ENCODE assay signal across 36 cellular contexts in the genomic region with DNA sequence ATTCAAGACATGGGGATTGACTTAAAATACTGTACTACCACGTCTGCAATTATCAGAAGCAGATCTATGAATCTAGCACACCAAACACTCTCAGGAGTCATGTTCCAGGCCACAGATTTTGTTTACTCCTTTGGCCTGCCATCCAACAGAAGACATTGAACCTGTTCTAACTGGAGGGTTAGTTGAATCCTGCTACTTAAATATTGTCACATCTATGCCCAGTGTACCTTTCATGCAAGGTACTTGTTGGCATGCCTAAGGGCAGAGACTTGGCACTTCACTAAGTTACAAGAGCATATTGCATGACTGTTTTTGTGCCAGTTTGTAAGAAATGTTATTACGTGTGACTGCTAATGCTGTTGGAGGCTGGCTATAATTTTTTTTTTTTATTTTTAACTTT.
"Had no signal": no experiment of that assay in that cellular context is flagged by ENCODE, and none has a peak within 500 bp of the region (broad histone marks: within the 10 kb centered on the region; RNA-seq: fewer than 3 reads in every experiment).

No MANE protein-coding gene starts in this region.

- H3K4me1 Mint-ChIP-seq: activated naive CD4-positive, alpha-beta T cell treated with anti-CD3 and anti-CD28 coated beads, Interleukin-2, amount 50 U/mL, for 24 hours; activated naive CD8-positive, alpha-beta T cell treated with anti-CD3 and anti-CD28 coated beads, Interleukin-2, amount 10 ng/mL, durations not matched to agents 7 days and 5 days; activated T-helper 17 cell treated with anti-CD3 and anti-CD28 coated beads, Interleukin-2, amount 50 U/mL, for 72 hours; brain; T-cell; T-helper 17 cell had no signal

- H3K9ac ChIP-seq: KMS-11 had no signal

- H3K36me3 Mint-ChIP-seq: activated naive CD4-positive, alpha-beta T cell treated with anti-CD3 and anti-CD28 coated beads, Interleukin-2, amount 50 U/mL, for 24 hours; activated naive CD8-positive, alpha-beta T cell treated with anti-CD3 and anti-CD28 coated beads, Interleukin-2, amount 10 ng/mL, durations not matched to agents 7 days and 5 days; T-cell had no signal

- H3K4me2 ChIP-seq: KMS-11 had no signal

- H3K27ac ChIP-seq: ascending aorta, KMS-11, Peyer's patch, WERI-Rb-1 had no signal

- H3K9me3 Mint-ChIP-seq: activated CD8-positive, alpha-beta T cell treated with anti-CD3 and anti-CD28 coated beads for 36 hours; activated naive CD4-positive, alpha-beta T cell treated with anti-CD3 and anti-CD28 coated beads, Interleukin-2, amount 50 U/mL, for 24 hours; activated T-helper 17 cell treated with anti-CD3 and anti-CD28 coated beads, Interleukin-2, amount 50 U/mL, for 72 hours had no signal

- FAIRE-seq: bronchial epithelial cell had no signal

- H3K4me1 ChIP-seq: ascending aorta, Peyer's patch had no signal

- H3K36me3 ChIP-seq: ascending aorta, Peyer's patch, WERI-Rb-1 had no signal

- H3K4me3 ChIP-seq: ascending aorta, Peyer's patch had no signal

- H3K4me3 Mint-ChIP-seq: activated CD8-positive, alpha-beta T cell treated with anti-CD3 and anti-CD28 coated beads for 36 hours; activated naive CD4-positive, alpha-beta T cell treated with anti-CD3 and anti-CD28 coated beads, Interleukin-2, amount 50 U/mL, for 24 hours; activated naive CD8-positive, alpha-beta T cell treated with anti-CD3 and anti-CD28 coated beads, Interleukin-2, amount 10 ng/mL, durations not matched to agents 7 days and 5 days; activated T-cell treated with anti-CD3 and anti-CD28 coated beads, Interleukin-2, amount 50 U/mL, for 72 hours; activated T-helper 17 cell treated with anti-CD3 and anti-CD28 coated beads, Interleukin-2, amount 50 U/mL, for 72 hours; brain; T-cell; T-helper 17 cell had no signal

- H3K27me3 Mint-ChIP-seq: activated CD8-positive, alpha-beta T cell treated with anti-CD3 and anti-CD28 coated beads for 36 hours; activated naive CD4-positive, alpha-beta T cell treated with anti-CD3 and anti-CD28 coated beads, Interleukin-2, amount 50 U/mL, for 24 hours; activated naive CD8-positive, alpha-beta T cell treated with anti-CD3 and anti-CD28 coated beads, Interleukin-2, amount 10 ng/mL, durations not matched to agents 7 days and 5 days; activated T-helper 17 cell treated with anti-CD3 and anti-CD28 coated beads, Interleukin-2, amount 50 U/mL, for 72 hours; brain; T-cell; T-helper 17 cell had no signal

- H3K27ac Mint-ChIP-seq: activated CD8-positive, alpha-beta T cell treated with anti-CD3 and anti-CD28 coated beads for 36 hours; activated naive CD4-positive, alpha-beta T cell treated with anti-CD3 and anti-CD28 coated beads, Interleukin-2, amount 50 U/mL, for 24 hours; activated naive CD8-positive, alpha-beta T cell treated with anti-CD3 and anti-CD28 coated beads, Interleukin-2, amount 10 ng/mL, durations not matched to agents 7 days and 5 days; activated T-cell treated with anti-CD3 and anti-CD28 coated beads, Interleukin-2, amount 50 U/mL, for 72 hours; activated T-helper 17 cell treated with anti-CD3 and anti-CD28 coated beads, Interleukin-2, amount 50 U/mL, for 72 hours; brain; T-cell; T-helper 17 cell had no signal

- DNase-seq: activated CD4-positive, alpha-beta T cell treated with anti-CD3 and anti-CD28 coated beads for 1 hour; activated CD4-positive, alpha-beta T cell treated with anti-CD3 and anti-CD28 coated beads for 48 hours; activated CD4-positive, alpha-beta T cell treated with anti-CD3 and anti-CD28 coated beads, Interleukin-2, amount 50 U/mL, for 4 hours; activated CD4-positive, CD25-positive, alpha-beta regulatory T cell; activated CD8-positive, alpha-beta T cell treated with anti-CD3 and anti-CD28 coated beads for 36 hours; activated effector memory CD4-positive, alpha-beta T cell treated with anti-CD3 and anti-CD28 coated beads, Interleukin-2, amount 50 U/mL, for 16 hours; activated naive CD4-positive, alpha-beta T cell treated with Interleukin-2 at 50 U/mL for 16 hours; activated naive CD8-positive, alpha-beta T cell treated with anti-CD3 and anti-CD28 coated beads, Interleukin-2, amount 10 ng/mL, durations not matched to agents 7 days and 5 days; activated T-cell treated with anti-CD3 and anti-CD28 coated beads, Interleukin-2, amount 50 U/mL, for 1 hour; activated T-cell treated with anti-CD3 and anti-CD28 coated beads, Interleukin-2, amount 50 U/mL, for 72 hours; amygdala; caudate nucleus; cerebellar nuclear complex; NCI-H1092 treated with DMSO at 0.1 percent for 48 hours; NCI-H1417; NCI-H146; NCI-H187; NCI-H2029 treated with DMSO at 0.1 percent for 48 hours; NCI-H2107; NCI-H510A; NCI-H526; NCI-H748 treated with DMSO at 0.1 percent for 48 hours; NK-92 treated with Interleukin-12 subunit alpha and Interleukin-12 subunit beta, amount 100 ng/mL, for 24 hours; PC-3; Peyer's patch; RPMI8226; SIG-M5; T-cell; T-helper 17 cell; WERI-Rb-1 had no signal

- H3K27me3 ChIP-seq: ascending aorta, Peyer's patch had no signal
